31 cellular contexts compared by ENCODE assay signal in the genomic region with DNA sequence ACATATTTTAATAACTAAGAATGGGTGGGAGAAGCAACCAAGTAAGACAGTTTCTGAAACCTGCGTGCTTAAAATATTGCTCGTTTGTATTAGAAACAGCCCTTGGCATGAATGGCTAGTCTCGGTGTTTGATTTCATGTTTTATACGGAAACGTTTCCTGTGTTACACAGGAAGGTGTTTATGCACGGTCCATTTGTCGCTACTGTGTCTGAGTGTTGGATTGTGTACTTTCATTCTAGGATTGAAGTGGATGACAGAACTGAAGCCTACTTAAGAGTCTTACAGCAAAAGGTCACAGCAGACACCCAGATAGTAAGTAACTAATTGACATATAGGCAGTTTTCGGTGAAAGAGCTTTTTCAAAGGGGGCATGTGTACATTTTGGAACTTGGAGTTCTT. TPM values are rescaled to one million over a fixed set of nuclear protein-coding genes. Genes with fewer than 3 reads are reported as not detected.
A peak's percentile ranks its signal among the peaks of the same experiment; 100 is the strongest.
DNase-seq lines count a peak whose midpoint lies in the region; ATAC-seq, FAIRE-seq and TF ChIP-seq lines count a peak whose summit lies in the region.
"Had no signal": no experiment of that assay in that cellular context is flagged by ENCODE, and none has a peak within 500 bp of the region (broad histone marks: within the 10 kb centered on the region; RNA-seq: fewer than 3 reads in every experiment).

No MANE protein-coding gene starts in this region.

- no peak overlapping the region for H3K9ac ChIP-seq in Karpas-422 (ENCODE audit: low read length)
- H3K9ac ChIP-seq in kidney (ENCODE audit: low read length in 2 of 2), result no peak overlapping the region
- H3K9ac ChIP-seq: KMS-11 had no signal

- no peaks in the 10 kb centered on the region for H4K20me1 ChIP-seq in Karpas-422 (ENCODE audit: insufficient read depth, low read depth, low read length)

- H3K27me3 ChIP-seq in Karpas-422 (ENCODE audit: low read length), result no peaks in the 10 kb centered on the region
- no peaks in the 10 kb centered on the region for H3K27me3 ChIP-seq in ascending aorta
- H3K27me3 ChIP-seq: upper lobe of left lung had no signal

- DNase-seq in DMS153 treated with DMSO at 0.1 percent for 48 hours (lab: John Stamatoyannopoulos, UW; ENCODE audit: unreplicated experiment) (peak; percentile 72), Karpas-422 (peak; percentile 28), NCI-H345 treated with DMSO at 0.1 percent for 48 hours (lab: John Stamatoyannopoulos, UW; ENCODE audit: unreplicated experiment) (peak; percentile 36), kidney (no peak), ascending aorta (ENCODE audit: low spot score in 2 of 2) (no peak), 8988T (no peak)
- no peak for DNase-seq in stimulated activated CD8-positive, alpha-beta memory T cell treated with anti-CD3 and anti-CD28 coated beads, Interleukin-4, amount 100 ng/mL, for 48 hours
- DNase-seq: activated CD4-positive, alpha-beta memory T cell treated with anti-CD3 and anti-CD28 coated beads, Interleukin-2, amount 10 ng/mL, durations not matched to agents 7 days and 5 days; activated CD8-positive, alpha-beta memory T cell treated with anti-CD3 and anti-CD28 coated beads, Interleukin-2, amount 50 U/mL, for 4 hours; activated naive CD4-positive, alpha-beta T cell treated with anti-CD3 and anti-CD28 coated beads for 36 hours; C1 segment of cervical spinal cord; COR-L47; effector memory CD8-positive, alpha-beta T cell; hippocampal formation; left colon; NCI-H146; sigmoid colon; stimulated activated CD4-positive, alpha-beta T cell treated with anti-CD3 and anti-CD28 coated beads, Interleukin-4, amount 100 ng/mL, for 1 hour; T-helper 17 cell; upper lobe of left lung had no signal

- no peak overlapping the region for H3K4me2 ChIP-seq in Karpas-422 (ENCODE audit: low read depth, low read length, poor library complexity, severe bottlenecking)
- H3K4me2 ChIP-seq: KMS-11 had no signal

- H3K9me3 ChIP-seq in Karpas-422 (ENCODE audit: low read length), result no peaks in the 10 kb centered on the region
- H3K9me3 ChIP-seq in kidney (ENCODE audit: control insufficient read depth in 1 of 2, low read length in 2 of 2), result no peaks in the 10 kb centered on the region
- H3K9me3 ChIP-seq in ascending aorta, result no peaks in the 10 kb centered on the region
- H3K9me3 ChIP-seq: sigmoid colon, upper lobe of left lung had no signal

- no peaks in the 10 kb centered on the region for H3K9me2 ChIP-seq in Karpas-422 (replicated peaks; ENCODE audit: insufficient read depth, low read length)

- H3K79me2 ChIP-seq in Karpas-422 (ENCODE audit: low read length), result no peaks in the 10 kb centered on the region

- TF ChIP-seq CTCF in kidney (IDR thresholded peaks at IDR 0.05; ENCODE audit: borderline replicate concordance, extremely low read depth, insufficient read depth) (no peak), ascending aorta (IDR thresholded peaks at IDR 0.05) (no peak)

- intact Hi-C loops in kidney (cut with DNase I), result no loop called here
- intact Hi-C loops in ascending aorta (cut with DNase I), result no loop called here

- H3K27ac ChIP-seq in Karpas-422 (ENCODE audit: low read length), result no peak overlapping the region
- H3K27ac ChIP-seq in kidney (ENCODE audit: low read depth in 2 of 2, low read length in 2 of 2), result no peak overlapping the region
- H3K27ac ChIP-seq in ascending aorta, result no peak overlapping the region
- H3K27ac ChIP-seq: KMS-11, sigmoid colon, upper lobe of left lung had no signal

- no peak for FAIRE-seq in kidney (lab: Jason Lieb, UNC)
- FAIRE-seq: GM19239 had no signal

- H3K4me1 ChIP-seq in Karpas-422 (ENCODE audit: low read length), result no peaks in the 10 kb centered on the region
- no peaks in the 10 kb centered on the region for H3K4me1 ChIP-seq in kidney (ENCODE audit: control insufficient read depth in 1 of 2, insufficient read depth in 1 of 2, low read depth in 1 of 2, low read length in 2 of 2)
- H3K4me1 ChIP-seq in ascending aorta, result no peaks in the 10 kb centered on the region
- H3K4me1 ChIP-seq: sigmoid colon, upper lobe of left lung had no signal

- H3K4me3 ChIP-seq in Karpas-422 (ENCODE audit: low read length) (no peak overlapping the region), kidney (ENCODE audit: low read length in 2 of 2) (peak overlapping the region; percentile 10 to 37), ascending aorta (no peak overlapping the region)
- H3K4me3 ChIP-seq: sigmoid colon, upper lobe of left lung had no signal

- no peaks in the 10 kb centered on the region for H3K36me3 ChIP-seq in Karpas-422 (ENCODE audit: insufficient read depth, low read length)
- no peaks in the 10 kb centered on the region for H3K36me3 ChIP-seq in kidney (ENCODE audit: control insufficient read depth in 1 of 2, insufficient read depth in 2 of 2, low read length in 2 of 2)
- H3K36me3 ChIP-seq in ascending aorta, result no peaks in the 10 kb centered on the region
- H3K36me3 ChIP-seq: sigmoid colon, upper lobe of left lung had no signal

- ATAC-seq in GM21360 (IDR thresholded peaks at IDR 0.05; ENCODE audit: unreplicated experiment), result no peak
- ATAC-seq: activated CD4-positive, CD25-positive, alpha-beta regulatory T cell treated with anti-CD3 and anti-CD28 coated beads, Interleukin-2, amount 50 U/mL, for 24 hours; effector memory CD8-positive, alpha-beta T cell; left colon; Panc1; T-helper 17 cell had no signal

- H2AFZ ChIP-seq in Karpas-422 (ENCODE audit: low read length), result no peak overlapping the region

RNA-seq across cellular contexts. Expression of gene PIWIL1, which starts 19.6 kb away (rescaled TPM):
- not detected in 2 replicates for total RNA-seq in Karpas-422 (2014; rRNA removed; shearing (Covaris generic); ENCODE audit: low replicate concordance)
- total RNA-seq in kidney (0.31 TPM), ascending aorta (not detected)
- 0.15 TPM for polyA plus RNA-seq in kidney (ENCODE audit: insufficient read depth, low read depth, low replicate concordance)
- total RNA-seq: activated CD4-positive, alpha-beta memory T cell treated with anti-CD3 and anti-CD28 coated beads, Interleukin-2, amount 10 ng/mL, durations not matched to agents 7 days and 5 days; activated naive CD4-positive, alpha-beta T cell treated with anti-CD3 and anti-CD28 coated beads for 36 hours; activated T-helper 1 cell treated with anti-CD3 and anti-CD28 coated beads, Interleukin-12 subunit alpha, Interleukin-12 subunit beta, Interleukin-2, Interleukin-4 antibody, amounts not matched to agents 30 ng/mL and 10 ng/mL and 1 ng/mL, durations not matched to agents 14 hours and 24 hours and 36 hours; epithelial cell of proximal tubule; H7; pulmonary artery endothelial cell; sigmoid colon; T-helper 17 cell; upper lobe of left lung had no signal
- polyA plus RNA-seq: adipose tissue, AG04450, sigmoid colon had no signal

Comparison
In these comparisons a context has a peak if more than half of its experiments do, and no peak if none do; other contexts are left out.
1. DNase-seq: peak in DMS153 treated with DMSO at 0.1 percent for 48 hours (single experiment), Karpas-422 (single experiment) and NCI-H345 treated with DMSO at 0.1 percent for 48 hours (single experiment); none in kidney (single experiment), ascending aorta (0 of 2), 8988T (single experiment) and stimulated activated CD8-positive, alpha-beta memory T cell treated with anti-CD3 and anti-CD28 coated beads, Interleukin-4, amount 100 ng/mL, for 48 hours (single experiment).
2. H3K4me3 ChIP-seq: peak in kidney (2 of 2); none in Karpas-422 (single experiment) and ascending aorta (0 of 2).